ENCODE assay signal across 22 cellular contexts in the genomic region with DNA sequence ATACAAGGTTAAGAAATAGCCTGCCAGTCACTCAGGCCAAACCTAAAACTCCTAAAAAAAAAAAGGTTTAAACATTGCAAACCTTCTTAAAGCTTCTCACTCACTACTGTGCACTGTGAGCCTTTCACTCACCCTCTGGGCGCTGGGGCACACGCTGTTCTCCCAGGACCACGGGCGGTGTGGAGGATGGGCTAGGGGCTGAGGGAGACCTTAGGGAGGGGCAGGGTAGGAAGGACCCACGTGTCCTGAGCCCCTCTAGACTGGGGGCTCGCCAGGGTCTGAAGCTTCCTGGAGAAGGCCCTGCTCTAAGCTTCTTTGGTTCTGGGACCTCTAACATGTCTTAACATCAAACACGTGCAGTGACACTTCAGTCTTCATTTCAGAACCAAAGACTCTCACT.
"Had no signal": no experiment of that assay in that cellular context is flagged by ENCODE, and none has a peak within 500 bp of the region (broad histone marks: within the 10 kb centered on the region; RNA-seq: fewer than 3 reads in every experiment).

No MANE protein-coding gene starts in this region.

- DNase-seq: central memory CD4-positive, alpha-beta T cell; colonic mucosa; effector CD8-positive, alpha-beta T cell; foreskin keratinocyte; hypothalamus; immature natural killer cell; islet precursor cell; mesenchymal stem cell; midbrain; naive thymus-derived CD4-positive, alpha-beta T cell; occipital lobe; ovary; psoas muscle; stimulated activated CD4-positive, alpha-beta T cell treated with anti-CD3 and anti-CD28 coated beads, Interleukin-2, amount 100 ng/mL, for 24 hours; stimulated activated CD4-positive, alpha-beta T cell treated with anti-CD3 and anti-CD28 coated beads, Interleukin-4, amount 100 ng/mL, for 24 hours; stimulated activated naive CD4-positive, alpha-beta T cell treated with Interleukin-2 at 50 U/mL for 16 hours; stomach had no signal

- H3K36me3 ChIP-seq: colonic mucosa, esophagus muscularis mucosa, gastroesophageal sphincter, ovary, stomach, tibial artery had no signal

- H3K4me1 ChIP-seq: colonic mucosa, foreskin keratinocyte, gastroesophageal sphincter, psoas muscle, tibial artery had no signal

- H3K4me3 ChIP-seq: colonic mucosa, gastroesophageal sphincter, ovary, psoas muscle, stomach, tibial artery had no signal

- H3K27ac ChIP-seq: colonic mucosa, esophagus muscularis mucosa, foreskin keratinocyte, gastroesophageal sphincter, ovary, psoas muscle, stomach, tibial artery had no signal

- H3K27me3 ChIP-seq: colonic mucosa, esophagus muscularis mucosa, foreskin keratinocyte, gastroesophageal sphincter, ovary, stomach, tibial artery had no signal

- H3K9me3 ChIP-seq: colonic mucosa, esophagus muscularis mucosa, ovary, psoas muscle, stomach, tibial artery had no signal

- ATAC-seq: foreskin keratinocyte; naive thymus-derived CD4-positive, alpha-beta T cell; psoas muscle; sciatic nerve; stimulated activated effector memory CD8-positive, alpha-beta T cell treated with anti-CD3 and anti-CD28 coated beads, Interleukin-12 subunit alpha, Interleukin-12 subunit beta, amount 100 ng/mL, for 72 hours had no signal
